In the genomic region with DNA sequence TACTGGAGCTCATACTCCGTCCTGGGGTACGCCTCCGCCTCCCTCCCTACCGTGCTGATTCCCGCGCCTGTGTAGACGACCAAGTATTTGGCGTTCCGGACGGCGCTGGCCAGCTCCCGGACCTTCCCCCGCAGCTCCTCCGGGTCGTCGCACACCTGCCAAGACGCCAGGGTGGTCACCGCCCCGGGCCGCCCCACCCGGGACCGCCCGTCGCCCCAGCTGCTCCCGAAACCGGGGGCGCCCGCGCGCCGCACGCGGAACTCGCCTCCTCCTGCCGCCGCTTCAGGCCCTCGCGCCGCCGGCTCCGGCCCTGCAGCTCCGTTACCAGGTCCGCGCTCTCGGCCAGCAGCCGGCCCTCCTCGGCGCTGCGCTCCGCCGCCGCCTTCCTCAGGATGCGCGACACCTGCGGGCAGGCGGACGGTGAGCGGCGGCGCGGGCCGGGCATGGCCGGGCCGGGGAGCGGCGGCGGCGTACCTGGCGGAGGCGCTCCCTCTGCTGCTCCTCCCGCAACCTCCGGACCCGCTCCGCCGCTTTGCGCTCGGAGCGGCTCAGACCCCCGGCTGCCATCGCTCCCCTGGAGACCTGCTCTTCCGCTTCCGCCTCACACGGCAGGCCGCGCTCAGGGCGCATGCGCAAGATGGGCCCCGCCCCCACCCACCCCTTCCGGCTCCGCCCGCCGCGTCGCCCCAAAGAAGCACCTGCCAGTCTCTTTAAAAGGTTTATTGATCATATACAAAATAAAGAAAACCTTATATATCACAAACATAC, we compare ENCODE assay signal across 8 cellular contexts. TPM values are rescaled to one million over a fixed set of nuclear protein-coding genes. Genes with fewer than 3 reads are reported as not detected.
DNase-seq lines count a peak whose midpoint lies in the region; ATAC-seq and TF ChIP-seq lines count a peak whose summit lies in the region.

A gene with protein sequence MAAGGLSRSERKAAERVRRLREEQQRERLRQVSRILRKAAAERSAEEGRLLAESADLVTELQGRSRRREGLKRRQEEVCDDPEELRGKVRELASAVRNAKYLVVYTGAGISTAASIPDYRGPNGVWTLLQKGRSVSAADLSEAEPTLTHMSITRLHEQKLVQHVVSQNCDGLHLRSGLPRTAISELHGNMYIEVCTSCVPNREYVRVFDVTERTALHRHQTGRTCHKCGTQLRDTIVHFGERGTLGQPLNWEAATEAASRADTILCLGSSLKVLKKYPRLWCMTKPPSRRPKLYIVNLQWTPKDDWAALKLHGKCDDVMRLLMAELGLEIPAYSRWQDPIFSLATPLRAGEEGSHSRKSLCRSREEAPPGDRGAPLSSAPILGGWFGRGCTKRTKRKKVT (minus strand): TSS at position 612 of the 768 bp plus-strand sequence. CDS start 45 bp downstream, at position 567.

- no peaks in the 10 kb centered on the region for H3K9me3 Mint-ChIP-seq in activated CD4-positive, alpha-beta memory T cell treated with anti-CD3 and anti-CD28 coated beads for 36 hours

- no peaks in the 10 kb centered on the region for H3K27me3 Mint-ChIP-seq in activated CD4-positive, alpha-beta memory T cell treated with anti-CD3 and anti-CD28 coated beads for 36 hours

- peaks cover 31% of the 10 kb centered on the region for H3K36me3 Mint-ChIP-seq in activated CD4-positive, alpha-beta memory T cell treated with anti-CD3 and anti-CD28 coated beads for 36 hours

- 0 to 2% methylated on average over 65 to 70 of the region's 94 CpGs for WGBS in lower leg skin, 2 donors

- H3K4me1 Mint-ChIP-seq in activated CD4-positive, alpha-beta memory T cell treated with anti-CD3 and anti-CD28 coated beads for 36 hours (ENCODE audit: low read depth) = peaks cover 24% of the 10 kb centered on the region

- peak; percentile 30 for ATAC-seq in HG03457 (IDR thresholded peaks at IDR 0.05; ENCODE audit: unreplicated experiment)

- intact Hi-C loops in activated CD4-positive, alpha-beta memory T cell treated with anti-CD3 and anti-CD28 coated beads for 36 hours (cut with micrococcal nuclease) = no loop called here
- intact Hi-C loops in dorsolateral prefrontal cortex (cut with DNase I) = no loop called here
- intact Hi-C loops in lower leg skin (cut with DNase I; ENCODE audit: low total_unique reads) = no loop called here

- peak within 1 kb of the TSS; percentile 85 for H3K4me3 Mint-ChIP-seq in activated CD4-positive, alpha-beta memory T cell treated with anti-CD3 and anti-CD28 coated beads for 36 hours

- peak; percentile 94 for TF ChIP-seq POLR2A in GM18951 (IDR thresholded peaks at IDR 0.05; ENCODE audit: extremely low read depth, insufficient read depth, insufficient read length)
- TF ChIP-seq POLR2A in lower leg skin (IDR thresholded peaks at IDR 0.05) = no peak

- peak within 1 kb of the TSS; percentile 75 for H3K27ac Mint-ChIP-seq in activated CD4-positive, alpha-beta memory T cell treated with anti-CD3 and anti-CD28 coated beads for 36 hours

- H3K4me3 ChIP-seq in AG04450 (ENCODE audit: low read depth, low read length) (peak within 1 kb of the TSS; percentile 73), dorsolateral prefrontal cortex (peak within 1 kb of the TSS; percentile 50 to 99 (median 81)), lower leg skin (ENCODE audit: low read depth, poor library complexity, severe bottlenecking) (peak within 1 kb of the TSS; percentile 94)

- no peaks in the 10 kb centered on the region for H3K27me3 ChIP-seq in AG04450 (ENCODE audit: control insufficient read depth, insufficient read depth, low read length)
- no peaks in the 10 kb centered on the region for H3K27me3 ChIP-seq in dorsolateral prefrontal cortex

- H3K9me3 ChIP-seq in AG04450 (ENCODE audit: control insufficient read depth, insufficient read depth, low read length) = no peaks in the 10 kb centered on the region; the same call in 1 of the 2 replicates

- POLR2A ChIA-PET in AG04450 (lab: Yijun Ruan, JAX) = interaction anchor here (0.6 to 1.4 kb wide), 3 partner anchors 9 to 52 kb away, joined by 3 to 9 read pairs (median 6); a partner anchor contains a TSS
- POLR2A ChIA-PET in activated CD4-positive, alpha-beta memory T cell treated with anti-CD3 and anti-CD28 coated beads for 36 hours (lab: Charles Lee) = interaction anchor here (0.9 to 1.5 kb wide), 5 partner anchors 8 to 113 kb away, joined by 3 to 7 read pairs (median 3); no protein-coding TSS in a partner anchor

- TF ChIP-seq CTCF in AG04450 (IDR thresholded peaks at IDR 0.05; ENCODE audit: low read depth, low read length) = no peak
- TF ChIP-seq CTCF in dorsolateral prefrontal cortex (IDR thresholded peaks at IDR 0.05 in 54 of 56, conservative IDR thresholded peaks at IDR 0.05 in 2 of 56; ENCODE audit: low read depth in 1 of 56, partially characterized antibody in 56 of 56) = peak in 19 of 56 donors; percentile 8 to 46 (median 22)
- TF ChIP-seq CTCF in lower leg skin (IDR thresholded peaks at IDR 0.05) = no peak

- in situ Hi-C loops in GM18951 (cut with MboI; ENCODE audit: low sequenced_read_pairs, unreplicated experiment) = no loop called here

- DNase-seq in AG04450 (ENCODE audit: low read depth, low spot score) (no peak), NCI-H774 (lab: John Stamatoyannopoulos, UW) (peak; percentile 90), dorsolateral prefrontal cortex (peak in 8 of 10 donors; percentile 52 to 81 (median 69)), lower leg skin (ENCODE audit: low spot score in 2 of 2) (peak in 1 of 2 donors; percentile 92)
- DNase-seq in activated CD4-positive, alpha-beta memory T cell treated with anti-CD3 and anti-CD28 coated beads for 36 hours = peak; percentile 90
- DNase-seq in stimulated activated CD4-positive, alpha-beta T cell treated with anti-CD3 and anti-CD28 coated beads, Interleukin-4, amount 100 ng/mL, for 48 hours (ENCODE audit: low read depth in 2 of 2) = peak; percentile 61 to 78

- CTCF ChIA-PET in AG04450 (lab: Charles Lee) = no interaction called here
- CTCF ChIA-PET in activated CD4-positive, alpha-beta memory T cell treated with anti-CD3 and anti-CD28 coated beads for 36 hours (lab: Charles Lee) = interaction anchor here (0.6 to 1.9 kb wide), 5 partner anchors 8 to 103 kb away, joined by 3 to 8 read pairs (median 7); a partner anchor contains a TSS

- H3K27ac ChIP-seq in AG04450 (ENCODE audit: low read depth, low read length) (peak within 1 kb of the TSS; percentile 11), dorsolateral prefrontal cortex (peak within 1 kb of the TSS in 58 of 59 donors; percentile 12 to 91 (median 83))

RNA-seq across cellular contexts. Expression of the gene that starts here (rescaled TPM):
- polyA plus RNA-seq in AG04450 (2011; rRNA removed) = 4.3 and 6.0 TPM in 2 replicates
- polyA minus RNA-seq in AG04450 (2011; rRNA and poly(A)+ RNA removed) = 24.8 and 35.2 TPM in 2 replicates
- total RNA-seq in activated CD4-positive, alpha-beta memory T cell treated with anti-CD3 and anti-CD28 coated beads for 36 hours = 10 to 100 TPM; 32.0 to 33.1 TPM
- total RNA-seq in dorsolateral prefrontal cortex (10 to 100 TPM; 15.0 to 55.8 (median 25.6) TPM), lower leg skin (10 to 100 TPM; 32.0 to 44.6 (median 38.0) TPM)
